8 cellular contexts compared by ENCODE assay signal in genomic region chr16:14310519-14310991, GRCh38.
A peak's percentile ranks its signal among the peaks of the same experiment; 100 is the strongest.
DNase-seq lines count a peak whose midpoint lies in the region; ATAC-seq, FAIRE-seq and TF ChIP-seq lines count a peak whose summit lies in the region.

No MANE protein-coding gene starts in this region.

- peak overlapping the region; percentile 96 for H3K27ac Mint-ChIP-seq in chondrocyte (ENCODE audit: unreplicated experiment)
- H3K27ac Mint-ChIP-seq in T-helper 2 cell treated with Interferon-gamma antibody and Interleukin-4, amounts not matched to agents 5 μg/mL and 100 μg/mL, for 36 hours: no peak overlapping the region
- no peak overlapping the region for H3K27ac Mint-ChIP-seq in T-cell

- WGBS in A549 (ENCODE audit: missing lambda C conversion rate): 11% methylated on average over 8 of the region's 10 CpGs

- no peaks in the 10 kb centered on the region for H3K9me3 Mint-ChIP-seq in chondrocyte (ENCODE audit: low read depth)
- no peaks in the 10 kb centered on the region for H3K9me3 Mint-ChIP-seq in T-helper 2 cell treated with Interferon-gamma antibody and Interleukin-4, amounts not matched to agents 5 μg/mL and 100 μg/mL, for 36 hours
- H3K9me3 Mint-ChIP-seq in T-cell: no peaks in the 10 kb centered on the region

- FAIRE-seq in A549 (lab: Jason Lieb, UNC): no peak

- H3K4me2 ChIP-seq in A549: peak overlapping the region; percentile 94

- no peak for TF ChIP-seq POLR2A in A549 (IDR thresholded peaks at IDR 0.05; ENCODE audit: low read length)

- peak overlapping the region; percentile 55 for H3K4me3 Mint-ChIP-seq in chondrocyte (ENCODE audit: unreplicated experiment)
- H3K4me3 Mint-ChIP-seq in T-helper 2 cell treated with Interferon-gamma antibody and Interleukin-4, amounts not matched to agents 5 μg/mL and 100 μg/mL, for 36 hours: no peak overlapping the region
- no peak overlapping the region for H3K4me3 Mint-ChIP-seq in T-cell

- ATAC-seq in A549 (peak; percentile 37 to 49; a peak in 5 of 6 replicates), GM19043 (IDR thresholded peaks at IDR 0.05; ENCODE audit: low read depth, unreplicated experiment) (peak; percentile 49), HG03378 (IDR thresholded peaks at IDR 0.05; ENCODE audit: unreplicated experiment) (peak; percentile 52), T-cell (replicated peaks in 1 of 4) (no peak), GM18858 (IDR thresholded peaks at IDR 0.05; ENCODE audit: unreplicated experiment) (no peak)
- ATAC-seq in stimulated activated naive CD8-positive, alpha-beta T cell treated with anti-CD3 and anti-CD28 coated beads, Interleukin-15, Interleukin-2, amounts not matched to agents 100 U/mL and 50 U/mL, for 24 hours: no peak

- peaks cover 95% of the 10 kb centered on the region for H3K4me1 ChIP-seq in A549

- TF ChIP-seq RAD21 in A549 (conservative IDR thresholded peaks at IDR 0.05 in 1 of 2, IDR thresholded peaks at IDR 0.05 in 1 of 2): 0 out of 5 replicates have a peak, but pooled peaks of 1 of the 2 experiments have one; percentile 12

- H3K36me3 Mint-ChIP-seq in chondrocyte (ENCODE audit: low read depth): peaks cover 3% of the 10 kb centered on the region
- H3K36me3 Mint-ChIP-seq in T-helper 2 cell treated with Interferon-gamma antibody and Interleukin-4, amounts not matched to agents 5 μg/mL and 100 μg/mL, for 36 hours (ENCODE audit: low read depth): no peaks in the 10 kb centered on the region
- H3K36me3 Mint-ChIP-seq in T-cell: no peaks in the 10 kb centered on the region

- CTCF ChIA-PET in A549 (lab: Yijun Ruan, JAX) (interaction anchor here (0.6 to 4.3 kb wide), 9 partner anchors 9 to 218 kb away, joined by 3 to 20 read pairs (median 3); no protein-coding TSS in a partner anchor), T-cell (lab: Charles Lee) (no interaction called here)

- H3K9me3 ChIP-seq in A549: no peaks in the 10 kb centered on the region

- peak overlapping the region; percentile 98 for H3K4me3 ChIP-seq in A549

- DNase-seq in A549 (ENCODE audit: low read depth in 1 of 2, low spot score in 1 of 2) (peak; percentile 56 to 63), chondrocyte (ENCODE audit: low spot score) (no peak), T-cell (no peak)
- peak; percentile 10 for DNase-seq in stimulated activated naive CD8-positive, alpha-beta T cell treated with anti-CD3 and anti-CD28 coated beads, Interleukin-15, Interleukin-2, amounts not matched to agents 100 U/mL and 50 U/mL, for 24 hours
- DNase-seq in T-helper 2 cell treated with Interferon-gamma antibody and Interleukin-4, amounts not matched to agents 5 μg/mL and 100 μg/mL, for 36 hours (ENCODE audit: low spot score): no peak

- H3K4me1 Mint-ChIP-seq in chondrocyte (ENCODE audit: low read depth) (peaks cover 81% of the 10 kb centered on the region), T-cell (peaks cover 35 to 37% (median 36%) of the 10 kb centered on the region in 3 donors)
- peaks cover 10% of the 10 kb centered on the region for H3K4me1 Mint-ChIP-seq in T-helper 2 cell treated with Interferon-gamma antibody and Interleukin-4, amounts not matched to agents 5 μg/mL and 100 μg/mL, for 36 hours (ENCODE audit: low read depth)

- H3K27ac ChIP-seq in A549: peak overlapping the region; percentile 99 to 100

- POLR2A ChIA-PET in A549 (lab: Yijun Ruan, JAX) (interaction anchor here (0.6 to 0.7 kb wide), 3 partner anchors 53 to 218 kb away, joined by 3 read pairs; no protein-coding TSS in a partner anchor), T-cell (lab: Charles Lee) (interaction anchor here in 1 of 2 donors (0.6 kb wide), 1 partner anchor 235 kb away, joined by 10 read pairs; no protein-coding TSS in a partner anchor)

- TF ChIP-seq CTCF in A549 (IDR thresholded peaks at IDR 0.05) (peak; percentile 16; the same call in 1 of the 3 replicates), chondrocyte (IDR thresholded peaks at IDR 0.05) (peak; percentile 58)

- no peak for TF ChIP-seq EP300 in A549 (IDR thresholded peaks at IDR 0.05)

- H3K27me3 Mint-ChIP-seq in chondrocyte (ENCODE audit: low read depth) (no peaks in the 10 kb centered on the region), T-cell (no peaks in the 10 kb centered on the region)
- H3K27me3 Mint-ChIP-seq in T-helper 2 cell treated with Interferon-gamma antibody and Interleukin-4, amounts not matched to agents 5 μg/mL and 100 μg/mL, for 36 hours (ENCODE audit: low read depth): peaks cover 8% of the 10 kb centered on the region

TF ChIP-seq in A549, 52 proteins besides CTCF, POLR2A, EP300 and RAD21 (continues in another document):
- TF ChIP-seq REST (IDR thresholded peaks at IDR 0.05): no peak
- TF ChIP-seq EHF (CRISPR knock-in tag; IDR thresholded peaks at IDR 0.05): peak; percentile 66; the same call in 1 of the 2 replicates
- TF ChIP-seq ELK1 (IDR thresholded peaks at IDR 0.05; ENCODE audit: low read depth, low read length): no peak
- TF ChIP-seq FOSL2 (IDR thresholded peaks at IDR 0.05): no peak
- peak; percentile 48 for TF ChIP-seq FOSL2 (CRISPR knock-in tag; IDR thresholded peaks at IDR 0.05)
- no peak for TF ChIP-seq FOXS1 (CRISPR knock-in tag; IDR thresholded peaks at IDR 0.05)
- TF ChIP-seq NFE2L2 (conservative IDR thresholded peaks at IDR 0.05; ENCODE audit: low read length): peak; percentile 92
- TF ChIP-seq CHD4 (IDR thresholded peaks at IDR 0.05; ENCODE audit: borderline replicate concordance): no peak
- no peak for TF ChIP-seq ESRRA (IDR thresholded peaks at IDR 0.05; ENCODE audit: borderline replicate concordance, low read length)
- TF ChIP-seq SMC3 (IDR thresholded peaks at IDR 0.05): no peak
- TF ChIP-seq TFCP2L1 (CRISPR knock-in tag; IDR thresholded peaks at IDR 0.05): no peak
- TF ChIP-seq PHF8 (IDR thresholded peaks at IDR 0.05; ENCODE audit: borderline replicate concordance, low read depth): no peak
- TF ChIP-seq PBX3 (IDR thresholded peaks at IDR 0.05): no peak
- no peak for TF ChIP-seq HMGXB4 (CRISPR knock-in tag; IDR thresholded peaks at IDR 0.05; ENCODE audit: borderline replicate concordance)
- TF ChIP-seq JUNB (IDR thresholded peaks at IDR 0.05): no peak
- no peak for TF ChIP-seq CBX2 (IDR thresholded peaks at IDR 0.05; ENCODE audit: borderline replicate concordance, low read depth)
- peak in 1 of 2 experiments; percentile 36; a peak in 2 of 5 replicates for TF ChIP-seq JUN (IDR thresholded peaks at IDR 0.05)
- TF ChIP-seq HOXB13 (CRISPR knock-in tag; IDR thresholded peaks at IDR 0.05; ENCODE audit: low read depth): peak; percentile 70; the same call in 1 of the 2 replicates

Comparison
In these comparisons a context has a peak if more than half of its experiments do, and no peak if none do; other contexts are left out.
1. ATAC-seq: peak in A549 (2 of 2), GM19043 (single experiment) and HG03378 (single experiment); none in stimulated activated naive CD8-positive, alpha-beta T cell treated with anti-CD3 and anti-CD28 coated beads, Interleukin-15, Interleukin-2, amounts not matched to agents 100 U/mL and 50 U/mL, for 24 hours (single experiment), T-cell (0 of 4) and GM18858 (single experiment).
2. DNase-seq: peak in A549 (2 of 2) and stimulated activated naive CD8-positive, alpha-beta T cell treated with anti-CD3 and anti-CD28 coated beads, Interleukin-15, Interleukin-2, amounts not matched to agents 100 U/mL and 50 U/mL, for 24 hours (single experiment); none in chondrocyte (single experiment), T-helper 2 cell treated with Interferon-gamma antibody and Interleukin-4, amounts not matched to agents 5 μg/mL and 100 μg/mL, for 36 hours (single experiment) and T-cell (0 of 34).